Comparison of ENCODE assay signal across 22 cellular contexts in the genomic region with DNA sequence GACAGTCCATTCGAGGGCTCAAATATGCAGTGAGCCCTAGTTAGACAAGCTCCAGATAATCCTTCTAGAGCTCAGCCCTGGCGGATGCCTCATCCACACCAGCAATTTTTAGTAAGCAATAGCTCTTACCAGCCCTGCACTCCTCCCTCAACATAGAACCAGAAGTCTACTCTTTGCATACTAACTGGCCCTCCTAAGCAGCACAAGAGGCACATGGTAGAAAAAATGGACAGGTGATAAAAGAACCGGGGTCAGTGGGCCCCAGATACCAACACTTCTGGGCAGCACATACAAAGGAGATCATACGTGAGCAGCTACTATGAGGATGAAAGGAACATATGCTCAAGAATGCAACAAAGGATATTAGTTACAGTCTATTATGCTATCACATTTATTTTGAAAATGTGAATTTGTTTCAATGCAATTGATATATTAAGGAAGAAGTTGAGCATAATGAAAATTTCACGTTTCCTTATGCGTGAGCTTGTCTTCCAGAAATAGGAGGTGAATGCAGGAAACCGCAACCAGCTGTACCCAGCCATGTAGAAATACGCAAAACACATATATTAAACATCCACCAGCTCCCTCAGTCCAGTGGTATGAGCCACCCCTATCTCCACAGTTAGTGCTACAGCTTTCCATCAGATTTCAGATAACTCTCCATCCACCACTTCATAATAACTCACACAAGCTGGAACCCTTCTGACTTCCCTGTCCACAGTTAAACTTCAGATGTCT. TPM values are rescaled to one million over a fixed set of nuclear protein-coding genes. Genes with fewer than 3 reads are reported as not detected.
DNase-seq lines count a peak whose midpoint lies in the region; ATAC-seq and TF ChIP-seq lines count a peak whose summit lies in the region.
"Had no signal": no experiment of that assay in that cellular context is flagged by ENCODE, and none has a peak within 500 bp of the region (broad histone marks: within the 10 kb centered on the region; RNA-seq: fewer than 3 reads in every experiment).

No MANE protein-coding gene starts in this region.

- H3K4me1 Mint-ChIP-seq in T-helper 17 cell, result no peaks in the 10 kb centered on the region

- WGBS in SK-N-SH (ENCODE audit: low lambda C conversion rate), result 35% methylated on average over 8 of the region's 8 CpGs

- POLR2A ChIA-PET in SK-N-SH (lab: Yijun Ruan, JAX), result no interaction called here

- H4K20me1 ChIP-seq in SK-N-SH (ENCODE audit: insufficient read depth), result no peaks in the 10 kb centered on the region

- H2AFZ ChIP-seq in SK-N-SH (ENCODE audit: low read depth), result no peak overlapping the region

- H3K27me3 ChIP-seq in SK-N-SH (ENCODE audit: insufficient read depth), result no peaks in the 10 kb centered on the region
- H3K27me3 ChIP-seq: left lung had no signal

- no peaks in the 10 kb centered on the region for H3K36me3 Mint-ChIP-seq in T-helper 17 cell (ENCODE audit: low read depth)

- H3K4me1 ChIP-seq in SK-N-SH (ENCODE audit: control insufficient read depth in 1 of 2, insufficient read depth in 2 of 2, low read depth in 1 of 2, low read length in 1 of 2), result no peaks in the 10 kb centered on the region; a peak in 1 of 4 replicates
- H3K4me1 ChIP-seq: left lung, spleen had no signal

- TF ChIP-seq CTCF in SK-N-SH (IDR thresholded peaks at IDR 0.05), result no peak

- H3K4me3 ChIP-seq in SK-N-SH (ENCODE audit: low read depth in 2 of 2, low read length in 1 of 2), result no peak overlapping the region
- H3K4me3 ChIP-seq: left lung, spleen had no signal

- no peaks in the 10 kb centered on the region for H3K9me2 ChIP-seq in SK-N-SH

- ATAC-seq in SK-N-SH treated with all-trans-retinoic acid at 6 μM for 48 hours (no peak), GM21717 (IDR thresholded peaks at IDR 0.05; ENCODE audit: unreplicated experiment) (peak; percentile 69), HG03378 (IDR thresholded peaks at IDR 0.05; ENCODE audit: unreplicated experiment) (peak; percentile 50), HG03442 (IDR thresholded peaks at IDR 0.05; ENCODE audit: unreplicated experiment) (no peak), T-helper 17 cell (no peak)
- ATAC-seq: activated CD8-positive, alpha-beta T cell treated with anti-CD3 and anti-CD28 coated beads for 36 hours; activated T-cell treated with anti-CD3 and anti-CD28 coated beads, Interleukin-2, amount 50 U/mL, for 4 hours; HCT116; left lung had no signal

- H3K9ac ChIP-seq in SK-N-SH, result no peak overlapping the region

- no peaks in the 10 kb centered on the region for H3K36me3 ChIP-seq in SK-N-SH (replicated peaks in 1 of 2; ENCODE audit: control insufficient read depth in 1 of 2, insufficient read depth in 2 of 2, low read length in 1 of 2)
- H3K36me3 ChIP-seq: left lung, spleen had no signal

- no peak overlapping the region for H3K27ac ChIP-seq in SK-N-SH (ENCODE audit: low read depth in 2 of 2, low read length in 1 of 2)
- H3K27ac ChIP-seq: left lung, spleen, VCaP had no signal

- no peaks in the 10 kb centered on the region for H3K9me3 ChIP-seq in SK-N-SH
- H3K9me3 ChIP-seq in T-helper 17 cell (ENCODE audit: control insufficient read depth, low read length, poor library complexity, severe bottlenecking), result no peaks in the 10 kb centered on the region
- H3K9me3 ChIP-seq: left lung, spleen had no signal

- H3K4me3 Mint-ChIP-seq in T-helper 17 cell, result no peak overlapping the region
- H3K4me3 Mint-ChIP-seq: activated CD8-positive, alpha-beta T cell treated with anti-CD3 and anti-CD28 coated beads for 36 hours; activated T-cell treated with anti-CD3 and anti-CD28 coated beads, Interleukin-2, amount 50 U/mL, for 4 hours had no signal

- TF ChIP-seq RAD21 in SK-N-SH (IDR thresholded peaks at IDR 0.05; ENCODE audit: low read length), result no peak

- H3K27me3 Mint-ChIP-seq in T-helper 17 cell, result no peaks in the 10 kb centered on the region

- CTCF ChIA-PET in SK-N-SH (lab: Yijun Ruan, JAX), result interaction anchor here (0.6 kb wide), 1 partner anchor 132 kb away, joined by 3 read pairs; no protein-coding TSS in a partner anchor

- DNase-seq in SK-N-SH, result peak; percentile 4
- DNase-seq in mesenteric fat pad (ENCODE audit: low spot score), result no peak
- no peak for DNase-seq in activated CD4-positive, alpha-beta T cell treated with anti-CD3 and anti-CD28 coated beads, Interleukin-2, amount 50 U/mL, for 48 hours
- no peak for DNase-seq in T-helper 17 cell
- DNase-seq: activated CD8-positive, alpha-beta T cell treated with anti-CD3 and anti-CD28 coated beads for 36 hours; activated naive CD4-positive, alpha-beta T cell treated with anti-CD3 and anti-CD28 coated beads, Interleukin-2, amount 50 U/mL, for 16 hours; activated T-cell treated with anti-CD3 and anti-CD28 coated beads, Interleukin-2, amount 50 U/mL, for 4 hours; effector CD8-positive, alpha-beta T cell; left lung; NCI-H1417 treated with DMSO at 0.1 percent for 48 hours; NCI-H2171; NCI-H526; OCI-M1; SHP77; spleen had no signal

- no peak overlapping the region for H3K27ac Mint-ChIP-seq in T-helper 17 cell
- H3K27ac Mint-ChIP-seq: activated CD8-positive, alpha-beta T cell treated with anti-CD3 and anti-CD28 coated beads for 36 hours had no signal

- TF ChIP-seq EP300 in SK-N-SH (IDR thresholded peaks at IDR 0.05; ENCODE audit: borderline replicate concordance in 1 of 2, low read depth in 1 of 2, low read length in 1 of 2), result no peak

- no peaks in the 10 kb centered on the region for H3F3A ChIP-seq in SK-N-SH (replicated peaks; ENCODE audit: insufficient read depth)

- no peak overlapping the region for H3K4me2 ChIP-seq in SK-N-SH

- no peaks in the 10 kb centered on the region for H3K79me2 ChIP-seq in SK-N-SH (ENCODE audit: insufficient read depth)

TF ChIP-seq in SK-N-SH, 30 proteins besides CTCF, POLR2A, EP300 and RAD21:
- no peak for TF ChIP-seq MEF2A (IDR thresholded peaks at IDR 0.05; ENCODE audit: borderline replicate concordance, low read depth)
- TF ChIP-seq CHD2 (IDR thresholded peaks at IDR 0.05; ENCODE audit: low read length, partially characterized antibody), result no peak

TF ChIP-seq in SK-N-SH treated with all-trans-retinoic acid at 6 μM for 48 hours, 23 proteins besides CTCF, POLR2A, EP300 and RAD21:
- TF ChIP-seq, protein P1, sequence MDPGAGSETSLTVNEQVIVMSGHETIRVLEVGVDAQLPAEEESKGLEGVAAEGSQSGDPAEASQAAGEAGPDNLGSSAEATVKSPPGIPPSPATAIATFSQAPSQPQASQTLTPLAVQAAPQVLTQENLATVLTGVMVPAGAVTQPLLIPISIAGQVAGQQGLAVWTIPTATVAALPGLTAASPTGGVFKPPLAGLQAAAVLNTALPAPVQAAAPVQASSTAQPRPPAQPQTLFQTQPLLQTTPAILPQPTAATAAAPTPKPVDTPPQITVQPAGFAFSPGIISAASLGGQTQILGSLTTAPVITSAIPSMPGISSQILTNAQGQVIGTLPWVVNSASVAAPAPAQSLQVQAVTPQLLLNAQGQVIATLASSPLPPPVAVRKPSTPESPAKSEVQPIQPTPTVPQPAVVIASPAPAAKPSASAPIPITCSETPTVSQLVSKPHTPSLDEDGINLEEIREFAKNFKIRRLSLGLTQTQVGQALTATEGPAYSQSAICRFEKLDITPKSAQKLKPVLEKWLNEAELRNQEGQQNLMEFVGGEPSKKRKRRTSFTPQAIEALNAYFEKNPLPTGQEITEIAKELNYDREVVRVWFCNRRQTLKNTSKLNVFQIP (CRISPR knock-in tag; IDR thresholded peaks at IDR 0.05; ENCODE audit: borderline replicate concordance, low read depth), result no peak
- TF ChIP-seq, protein P2, sequence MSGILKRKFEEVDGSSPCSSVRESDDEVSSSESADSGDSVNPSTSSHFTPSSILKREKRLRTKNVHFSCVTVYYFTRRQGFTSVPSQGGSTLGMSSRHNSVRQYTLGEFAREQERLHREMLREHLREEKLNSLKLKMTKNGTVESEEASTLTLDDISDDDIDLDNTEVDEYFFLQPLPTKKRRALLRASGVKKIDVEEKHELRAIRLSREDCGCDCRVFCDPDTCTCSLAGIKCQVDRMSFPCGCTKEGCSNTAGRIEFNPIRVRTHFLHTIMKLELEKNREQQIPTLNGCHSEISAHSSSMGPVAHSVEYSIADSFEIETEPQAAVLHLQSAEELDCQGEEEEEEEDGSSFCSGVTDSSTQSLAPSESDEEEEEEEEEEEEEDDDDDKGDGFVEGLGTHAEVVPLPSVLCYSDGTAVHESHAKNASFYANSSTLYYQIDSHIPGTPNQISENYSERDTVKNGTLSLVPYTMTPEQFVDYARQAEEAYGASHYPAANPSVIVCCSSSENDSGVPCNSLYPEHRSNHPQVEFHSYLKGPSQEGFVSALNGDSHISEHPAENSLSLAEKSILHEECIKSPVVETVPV (CRISPR knock-in tag; IDR thresholded peaks at IDR 0.05), result no peak
- no peak for TF ChIP-seq GLIS3 (CRISPR knock-in tag; IDR thresholded peaks at IDR 0.05)

RNA-seq across cellular contexts. Expression of gene GPC4, which starts 34.2 kb away (rescaled TPM):
- polyA plus RNA-seq in SK-N-SH (2012; rRNA removed), result 0.05 and 0.16 TPM in 2 replicates
- polyA plus RNA-seq in SK-N-SH (2012; cell fraction: cytosol; rRNA removed), result 0.13 and 0.14 TPM in 2 replicates
- polyA plus RNA-seq in SK-N-SH (2012; cell fraction: nucleus; rRNA removed), result 0.18 and 0.21 TPM in 2 replicates
- total RNA-seq in mesenteric fat pad (9.5 TPM), T-helper 17 cell (not detected)
- total RNA-seq: activated CD8-positive, alpha-beta T cell treated with anti-CD3 and anti-CD28 coated beads for 36 hours; T-helper 1 cell treated with Interleukin-12 subunit alpha and Interleukin-12 subunit beta and Interleukin-4 antibody, amounts not matched to agents 30 ng/mL and 1 ng/mL, for 36 hours had no signal

Comparison
In these comparisons a context has a peak if more than half of its experiments do, and no peak if none do; other contexts are left out.
1. ATAC-seq: peak in GM21717 (single experiment) and HG03378 (single experiment); none in SK-N-SH treated with all-trans-retinoic acid at 6 μM for 48 hours (single experiment), HG03442 (single experiment) and T-helper 17 cell (single experiment).
2. RNA of gene GPC4, which starts 34.2 kb away (total RNA-seq): 9.5 TPM in mesenteric fat pad (single experiment); not detected in T-helper 17 cell; every median in the first group is over 10 times any median in the second.